19 cellular contexts compared by ENCODE assay signal in genomic region chr4:52606766-52607165, GRCh38.
"Had no signal": no experiment of that assay in that cellular context is flagged by ENCODE, and none has a peak within 500 bp of the region (broad histone marks: within the 10 kb centered on the region; RNA-seq: fewer than 3 reads in every experiment).

No MANE protein-coding gene starts in this region.

- FAIRE-seq: colon had no signal

- H3K27ac ChIP-seq: foreskin keratinocyte, lower lobe of right lung, right atrium auricular region, transverse colon had no signal

- H3K4me1 ChIP-seq: foreskin keratinocyte, lower lobe of right lung, transverse colon had no signal

- H3K9me3 ChIP-seq: lower lobe of right lung, right atrium auricular region, transverse colon had no signal

- H3K27me3 ChIP-seq: foreskin keratinocyte, right atrium auricular region, transverse colon had no signal

- H3K4me2 ChIP-seq: smooth muscle cell had no signal

- H3K4me3 ChIP-seq: lower lobe of right lung, right atrium auricular region, smooth muscle cell, transverse colon had no signal

- H3K36me3 ChIP-seq: transverse colon had no signal

- DNase-seq: activated CD4-positive, alpha-beta memory T cell treated with anti-CD3 and anti-CD28 coated beads for 36 hours; activated CD4-positive, alpha-beta T cell treated with anti-CD3 and anti-CD28 coated beads for 1 hour; activated CD8-positive, alpha-beta memory T cell treated with anti-CD3 and anti-CD28 coated beads, Interleukin-2, amount 10 ng/mL, durations not matched to agents 7 days and 5 days; activated naive CD4-positive, alpha-beta T cell treated with anti-CD3 and anti-CD28 coated beads for 36 hours; activated T-cell treated with anti-CD3 and anti-CD28 coated beads, Interleukin-2, amount 50 U/mL, for 1 hour; foreskin keratinocyte; glutamatergic neuron; left cardiac atrium; lower lobe of right lung; nephron progenitor cell; occipital lobe; stimulated activated CD4-positive, alpha-beta T cell treated with anti-CD3 and anti-CD28 coated beads, Interleukin-4, amount 100 ng/mL, for 4 hours; stimulated activated CD8-positive, alpha-beta memory T cell treated with anti-CD3 and anti-CD28 coated beads, Interleukin-4, amount 100 ng/mL, for 48 hours; stimulated activated naive CD4-positive, alpha-beta T cell treated with Interleukin-2 at 50 U/mL for 16 hours; substantia nigra; transverse colon had no signal
